Comparison of ENCODE assay signal across 1 cellular context in the genomic region with DNA sequence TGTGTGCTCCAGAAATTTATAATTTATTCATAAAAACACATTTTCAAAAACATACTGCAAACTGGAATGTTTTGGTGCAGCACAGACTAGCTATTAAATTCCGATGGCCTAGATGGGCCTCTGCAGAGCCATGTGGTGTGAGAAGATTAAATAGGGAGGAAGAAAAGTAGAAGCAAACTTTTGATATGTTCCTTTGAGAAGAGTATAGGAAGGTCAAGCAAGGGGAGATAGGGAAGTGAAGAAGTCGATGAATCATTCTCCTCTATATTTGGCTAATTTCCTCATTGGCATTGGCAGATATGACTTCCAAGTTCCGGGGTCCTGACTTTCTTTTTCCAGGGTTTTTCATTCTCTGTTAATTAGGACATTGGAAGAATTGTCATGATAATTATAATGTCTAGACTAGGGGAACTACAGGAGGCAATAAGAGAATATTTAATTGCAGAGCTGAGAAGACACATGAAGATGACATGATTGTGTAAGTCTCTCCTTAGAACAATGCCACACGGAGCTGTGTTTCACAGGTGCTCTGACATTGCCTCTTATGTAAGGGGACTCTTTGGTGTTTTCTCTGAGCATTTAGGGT.
TF ChIP-seq lines count a peak whose summit lies in the region.

No MANE protein-coding gene starts in this region.

TF ChIP-seq in IMR-90, 13 proteins besides CTCF, POLR2A, EP300 and RAD21 (continued from another document):
- TF ChIP-seq, protein P1, sequence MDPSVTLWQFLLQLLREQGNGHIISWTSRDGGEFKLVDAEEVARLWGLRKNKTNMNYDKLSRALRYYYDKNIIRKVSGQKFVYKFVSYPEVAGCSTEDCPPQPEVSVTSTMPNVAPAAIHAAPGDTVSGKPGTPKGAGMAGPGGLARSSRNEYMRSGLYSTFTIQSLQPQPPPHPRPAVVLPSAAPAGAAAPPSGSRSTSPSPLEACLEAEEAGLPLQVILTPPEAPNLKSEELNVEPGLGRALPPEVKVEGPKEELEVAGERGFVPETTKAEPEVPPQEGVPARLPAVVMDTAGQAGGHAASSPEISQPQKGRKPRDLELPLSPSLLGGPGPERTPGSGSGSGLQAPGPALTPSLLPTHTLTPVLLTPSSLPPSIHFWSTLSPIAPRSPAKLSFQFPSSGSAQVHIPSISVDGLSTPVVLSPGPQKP (IDR thresholded peaks at IDR 0.05; ENCODE audit: borderline replicate concordance, low read depth, low read length), result no peak
- TF ChIP-seq BHLHE40 (IDR thresholded peaks at IDR 0.05; ENCODE audit: low read depth, low read length) (no peak), MXI1 (IDR thresholded peaks at IDR 0.05; ENCODE audit: borderline replicate concordance, low read depth, low read length) (no peak), USF2 (IDR thresholded peaks at IDR 0.05; ENCODE audit: low read depth, low read length) (no peak), RCOR1 (IDR thresholded peaks at IDR 0.05; ENCODE audit: insufficient replicate concordance, low read length) (no peak), MAFK (IDR thresholded peaks at IDR 0.05; ENCODE audit: low read depth, low read length) (no peak), CEBPB (IDR thresholded peaks at IDR 0.05; ENCODE audit: low read depth, low read length) (no peak)
